ENCODE assay signal across 8 cellular contexts in genomic region chr6:28211840-28212509, GRCh38. TPM values are rescaled to one million over a fixed set of nuclear protein-coding genes. Genes with fewer than 3 reads are reported as not detected.
DNase-seq lines count a peak whose midpoint lies in the region; ATAC-seq and TF ChIP-seq lines count a peak whose summit lies in the region.

No MANE protein-coding gene starts in this region.

- TF ChIP-seq POLR2A in body of pancreas (IDR thresholded peaks at IDR 0.05): no peak

- intact Hi-C loops in dendritic cell treated with granulocyte-macrophage colony-stimulating factor and Interleukin-4, amounts not matched to agents 40 ng/mL and 50 ng/mL, for 4 days (cut with micrococcal nuclease): no loop called here
- intact Hi-C loops in psoas muscle (cut with DNase I): no loop called here
- intact Hi-C loops in body of pancreas (cut with DNase I): no loop called here

- peaks cover 86% of the 10 kb centered on the region for H3K27me3 Mint-ChIP-seq in activated CD8-positive, alpha-beta memory T cell treated with anti-CD3 and anti-CD28 coated beads, Interleukin-2, amount 10 ng/mL, durations not matched to agents 7 days and 5 days
- H3K27me3 Mint-ChIP-seq in dendritic cell treated with granulocyte-macrophage colony-stimulating factor and Interleukin-4, amounts not matched to agents 40 ng/mL and 50 ng/mL, for 4 days: peaks cover 79% of the 10 kb centered on the region

- peak; percentile 47 for ATAC-seq in activated CD8-positive, alpha-beta memory T cell treated with anti-CD3 and anti-CD28 coated beads, Interleukin-2, amount 10 ng/mL, durations not matched to agents 7 days and 5 days
- ATAC-seq in psoas muscle (peak in 1 of 4 donors; percentile 20), body of pancreas (no peak), HG02623 (IDR thresholded peaks at IDR 0.05; ENCODE audit: unreplicated experiment) (no peak)

- H3K36me3 ChIP-seq in MG63 (no peaks in the 10 kb centered on the region), psoas muscle (ENCODE audit: insufficient read depth in 1 of 2, low read depth in 1 of 2) (no peaks in the 10 kb centered on the region), body of pancreas (replicated peaks in 1 of 2; ENCODE audit: insufficient read depth in 1 of 2, low read depth in 2 of 2) (no peaks in the 10 kb centered on the region)

- peaks cover 34% of the 10 kb centered on the region for H3K4me1 Mint-ChIP-seq in activated CD8-positive, alpha-beta memory T cell treated with anti-CD3 and anti-CD28 coated beads, Interleukin-2, amount 10 ng/mL, durations not matched to agents 7 days and 5 days
- peaks cover 43% of the 10 kb centered on the region for H3K4me1 Mint-ChIP-seq in dendritic cell treated with granulocyte-macrophage colony-stimulating factor and Interleukin-4, amounts not matched to agents 40 ng/mL and 50 ng/mL, for 4 days (ENCODE audit: low read depth)

- H3K4me3 ChIP-seq in MG63 (peak overlapping the region; percentile 58), psoas muscle (peak overlapping the region; percentile 53), body of pancreas (no peak overlapping the region)

- peak; percentile 64 for DNase-seq in activated CD8-positive, alpha-beta memory T cell treated with anti-CD3 and anti-CD28 coated beads, Interleukin-2, amount 10 ng/mL, durations not matched to agents 7 days and 5 days
- DNase-seq in activated CD8-positive, alpha-beta memory T cell treated with anti-CD3 and anti-CD28 coated beads for 24 hours: no peak
- no peak for DNase-seq in MG63
- DNase-seq in psoas muscle: no peak
- DNase-seq in body of pancreas: no peak
- no peak for DNase-seq in stimulated activated CD4-positive, alpha-beta T cell treated with anti-CD3 and anti-CD28 coated beads, Interleukin-12 subunit alpha, Interleukin-12 subunit beta, amount 100 ng/mL, for 4 hours

- H3K4me1 ChIP-seq in psoas muscle: peaks cover 2% of the 10 kb centered on the region
- H3K4me1 ChIP-seq in body of pancreas: peaks cover 7% of the 10 kb centered on the region

- peaks cover 7% of the 10 kb centered on the region for H3K36me3 Mint-ChIP-seq in activated CD8-positive, alpha-beta memory T cell treated with anti-CD3 and anti-CD28 coated beads, Interleukin-2, amount 10 ng/mL, durations not matched to agents 7 days and 5 days
- no peaks in the 10 kb centered on the region for H3K36me3 Mint-ChIP-seq in dendritic cell treated with granulocyte-macrophage colony-stimulating factor and Interleukin-4, amounts not matched to agents 40 ng/mL and 50 ng/mL, for 4 days (ENCODE audit: low read depth)

- no peak overlapping the region for H3K27ac Mint-ChIP-seq in activated CD8-positive, alpha-beta memory T cell treated with anti-CD3 and anti-CD28 coated beads, Interleukin-2, amount 10 ng/mL, durations not matched to agents 7 days and 5 days
- H3K27ac Mint-ChIP-seq in dendritic cell treated with granulocyte-macrophage colony-stimulating factor and Interleukin-4, amounts not matched to agents 40 ng/mL and 50 ng/mL, for 4 days: no peak overlapping the region

- H3K9me3 ChIP-seq in MG63 (no peaks in the 10 kb centered on the region), psoas muscle (no peaks in the 10 kb centered on the region), body of pancreas (no peaks in the 10 kb centered on the region)

- CTCF ChIA-PET in activated CD8-positive, alpha-beta memory T cell treated with anti-CD3 and anti-CD28 coated beads, Interleukin-2, amount 10 ng/mL, durations not matched to agents 7 days and 5 days (lab: Charles Lee): interaction anchor here (0.8 to 0.9 kb wide), 2 partner anchors 107 to 144 kb away, joined by 3 read pairs; no protein-coding TSS in a partner anchor

- H3K27me3 ChIP-seq in MG63 (no peaks in the 10 kb centered on the region), psoas muscle (ENCODE audit: insufficient read depth in 3 of 3, low read length in 2 of 3) (peaks cover 3 to 84% (median 33%) of the 10 kb centered on the region in 3 donors), body of pancreas (peaks cover 0 to 33% of the 10 kb centered on the region in 2 donors)

- peak overlapping the region; percentile 73 for H3K4me3 Mint-ChIP-seq in activated CD8-positive, alpha-beta memory T cell treated with anti-CD3 and anti-CD28 coated beads, Interleukin-2, amount 10 ng/mL, durations not matched to agents 7 days and 5 days
- H3K4me3 Mint-ChIP-seq in dendritic cell treated with granulocyte-macrophage colony-stimulating factor and Interleukin-4, amounts not matched to agents 40 ng/mL and 50 ng/mL, for 4 days: peak overlapping the region; percentile 55

- WGBS in psoas muscle, 3 donors: 13 to 18% (median 17%) methylated on average over 16 of the region's 16 CpGs
- 14 to 20% methylated on average over 16 of the region's 16 CpGs for WGBS in body of pancreas, 2 donors

- H3K27ac ChIP-seq in psoas muscle (peak overlapping the region; percentile 3), body of pancreas (no peak overlapping the region)

- TF ChIP-seq CTCF in psoas muscle (IDR thresholded peaks at IDR 0.05) (no peak), body of pancreas (IDR thresholded peaks at IDR 0.05) (no peak)

- H3K9me3 Mint-ChIP-seq in activated CD8-positive, alpha-beta memory T cell treated with anti-CD3 and anti-CD28 coated beads, Interleukin-2, amount 10 ng/mL, durations not matched to agents 7 days and 5 days (ENCODE audit: low read depth): no peaks in the 10 kb centered on the region
- H3K9me3 Mint-ChIP-seq in dendritic cell treated with granulocyte-macrophage colony-stimulating factor and Interleukin-4, amounts not matched to agents 40 ng/mL and 50 ng/mL, for 4 days: no peaks in the 10 kb centered on the region

RNA-seq across cellular contexts. Expression of gene ZSCAN9, which starts 13.1 kb away (rescaled TPM):
- total RNA-seq in activated CD8-positive, alpha-beta memory T cell treated with anti-CD3 and anti-CD28 coated beads, Interleukin-2, amount 10 ng/mL, durations not matched to agents 7 days and 5 days: 10 to 100 TPM in 1 of 2 experiments, 1 to 10 TPM in 1; 7.0 to 11.6 TPM
- total RNA-seq in MG63 (2014; rRNA removed; shearing (Covaris generic); ENCODE audit: low replicate concordance): 3.1 and 6.8 TPM in 2 replicates
- total RNA-seq in psoas muscle: 1 to 10 TPM; 5.2 to 6.9 (median 6.3) TPM
- polyA plus RNA-seq in psoas muscle: 10 to 100 TPM in 1 of 3 donors, 1 to 10 TPM in 2; 3.9 to 10.4 (median 7.4) TPM
- 10 to 100 TPM in 1 of 2 donors, 1 to 10 TPM in 1; 9.1 to 10.9 TPM for total RNA-seq in body of pancreas

RNA-seq across cellular contexts. Expression of gene ZKSCAN4, which starts 40.1 kb away (rescaled TPM):
- total RNA-seq in activated CD8-positive, alpha-beta memory T cell treated with anti-CD3 and anti-CD28 coated beads, Interleukin-2, amount 10 ng/mL, durations not matched to agents 7 days and 5 days: 1 to 10 TPM; 5.7 to 6.1 TPM
- 0.59 and 2.6 TPM in 2 replicates for total RNA-seq in MG63 (2014; rRNA removed; shearing (Covaris generic); ENCODE audit: low replicate concordance)
- total RNA-seq in psoas muscle (1 to 10 TPM; 1.0 to 2.2 (median 1.8) TPM), body of pancreas (1 to 10 TPM; 2.3 to 2.6 TPM)
- 1 to 10 TPM in 2 of 3 donors, under 1 TPM in 1; 0.83 to 2.2 (median 1.2) TPM for polyA plus RNA-seq in psoas muscle

RNA-seq across cellular contexts. Expression of gene NKAPL, which starts 47.1 kb away (rescaled TPM):
- under 1 TPM in 1 of 2 experiments, not detected in 1; 0.26 TPM for total RNA-seq in activated CD8-positive, alpha-beta memory T cell treated with anti-CD3 and anti-CD28 coated beads, Interleukin-2, amount 10 ng/mL, durations not matched to agents 7 days and 5 days
- total RNA-seq in MG63 (2014; rRNA removed; shearing (Covaris generic); ENCODE audit: low replicate concordance): not detected in 2 replicates
- total RNA-seq in psoas muscle: 1 to 10 TPM; 5.0 to 9.4 (median 6.0) TPM
- 10 to 100 TPM in 2 of 3 donors, 1 to 10 TPM in 1; 8.1 to 27.3 (median 17.1) TPM for polyA plus RNA-seq in psoas muscle
- under 1 TPM in 1 of 2 donors, not detected in 1; 0.52 TPM for total RNA-seq in body of pancreas

RNA-seq across cellular contexts. Expression of gene ZSCAN26, which starts 55.0 kb away (rescaled TPM):
- total RNA-seq in activated CD8-positive, alpha-beta memory T cell treated with anti-CD3 and anti-CD28 coated beads, Interleukin-2, amount 10 ng/mL, durations not matched to agents 7 days and 5 days: 10 to 100 TPM in 1 of 2 experiments, 1 to 10 TPM in 1; 7.8 to 11.7 TPM
- total RNA-seq in MG63 (2014; rRNA removed; shearing (Covaris generic); ENCODE audit: low replicate concordance): 9.2 and 20.0 TPM in 2 replicates
- total RNA-seq in psoas muscle: 10 to 100 TPM in 2 of 4 donors, 1 to 10 TPM in 2; 6.9 to 12.9 (median 10.1) TPM
- polyA plus RNA-seq in psoas muscle: 1 to 10 TPM; 4.2 to 8.0 (median 6.4) TPM
- 10 to 100 TPM in 1 of 2 donors, 1 to 10 TPM in 1; 8.2 to 22.8 TPM for total RNA-seq in body of pancreas

Comparison
In these comparisons a context has a peak if more than half of its experiments do, and no peak if none do; other contexts are left out.
1. H3K4me3 ChIP-seq: peak in MG63 (single experiment) and psoas muscle (single experiment); none in body of pancreas (0 of 2).